In the genomic region with DNA sequence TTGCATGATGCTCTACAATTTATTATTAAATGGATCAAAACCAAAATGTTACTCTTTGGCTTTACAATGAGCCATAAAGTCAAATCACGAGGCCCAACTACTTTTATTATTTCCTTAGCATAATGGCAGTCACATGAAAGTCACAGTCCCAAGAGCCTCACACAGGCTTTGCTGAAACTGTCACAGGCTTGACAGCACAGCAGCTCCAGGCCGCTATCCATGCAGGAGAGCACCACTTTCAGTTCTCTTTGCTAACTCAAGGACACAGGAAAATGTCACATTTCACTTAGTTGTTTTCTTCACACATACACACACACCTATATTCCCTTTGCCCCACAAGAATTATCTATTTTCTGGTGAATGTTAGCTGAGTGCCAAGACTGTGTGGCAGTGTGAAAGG, we compare ENCODE assay signal across 1 cellular context.
TF ChIP-seq lines count a peak whose summit lies in the region.

No MANE protein-coding gene starts in this region.

TF ChIP-seq in GM12878, 131 proteins besides CTCF, POLR2A, EP300 and RAD21 (continues in another document):
- TF ChIP-seq, protein P1, sequence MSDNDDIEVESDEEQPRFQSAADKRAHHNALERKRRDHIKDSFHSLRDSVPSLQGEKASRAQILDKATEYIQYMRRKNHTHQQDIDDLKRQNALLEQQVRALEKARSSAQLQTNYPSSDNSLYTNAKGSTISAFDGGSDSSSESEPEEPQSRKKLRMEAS (IDR thresholded peaks at IDR 0.05; ENCODE audit: low read depth, low read length): no peak
- TF ChIP-seq SIX5 (IDR thresholded peaks at IDR 0.05; ENCODE audit: low read depth, low read length, severe bottlenecking) (no peak), TCF7 (IDR thresholded peaks at IDR 0.05; ENCODE audit: borderline replicate concordance) (no peak), IRF4 (IDR thresholded peaks at IDR 0.05; ENCODE audit: low read depth, low read length) (0 out of 2 replicates have a peak, but pooled peaks have one; percentile 36), TAF1 (IDR thresholded peaks at IDR 0.05; ENCODE audit: borderline replicate concordance, low read depth, low read length) (no peak), TCF12 (IDR thresholded peaks at IDR 0.05; ENCODE audit: low read depth, low read length) (no peak), CHD1 (IDR thresholded peaks at IDR 0.05; ENCODE audit: low read depth, low read length) (no peak), NFIC (IDR thresholded peaks at IDR 0.05; ENCODE audit: low read depth, low read length) (no peak), CHD2 (IDR thresholded peaks at IDR 0.05; ENCODE audit: borderline replicate concordance, low read depth, low read length) (no peak), ZNF622 (IDR thresholded peaks at IDR 0.05) (no peak), CBX3 (IDR thresholded peaks at IDR 0.05; ENCODE audit: borderline replicate concordance, low read depth) (no peak), YY1 (IDR thresholded peaks at IDR 0.05; ENCODE audit: low read depth, low read length) (no peak), MEF2B (IDR thresholded peaks at IDR 0.05; ENCODE audit: partially characterized antibody, poor library complexity, severe bottlenecking) (peak; percentile 10), KAT2A (conservative IDR thresholded peaks at IDR 0.05; ENCODE audit: control insufficient read depth, low read depth, low read length) (no peak), NFYA (IDR thresholded peaks at IDR 0.05; ENCODE audit: borderline replicate concordance, low read depth, low read length) (no peak), SUZ12 (IDR thresholded peaks at IDR 0.05; ENCODE audit: unreplicated experiment) (no peak), RBBP5 (conservative IDR thresholded peaks at IDR 0.05) (no peak), RUNX3 (IDR thresholded peaks at IDR 0.05; ENCODE audit: low read length) (no peak), ZNF24 (IDR thresholded peaks at IDR 0.05) (no peak), CBX5 (IDR thresholded peaks at IDR 0.05; ENCODE audit: low read depth) (no peak), MXI1 (IDR thresholded peaks at IDR 0.05; ENCODE audit: low read depth, low read length) (no peak), SMARCA5 (IDR thresholded peaks at IDR 0.05) (no peak), PAX8 (IDR thresholded peaks at IDR 0.05) (no peak), ATF7 (IDR thresholded peaks at IDR 0.05; ENCODE audit: low read depth) (no peak), YBX1 (IDR thresholded peaks at IDR 0.05) (no peak), STAT1 (conservative IDR thresholded peaks at IDR 0.05) (no peak), POLR2AphosphoS5 (IDR thresholded peaks at IDR 0.05; ENCODE audit: low read length) (no peak), ZBED1 (IDR thresholded peaks at IDR 0.05; ENCODE audit: borderline replicate concordance) (no peak), BRCA1 (IDR thresholded peaks at IDR 0.05; ENCODE audit: low read depth, low read length) (no peak), JUND (IDR thresholded peaks at IDR 0.05; ENCODE audit: low read depth, low read length) (no peak), ZNF274 (IDR thresholded peaks at IDR 0.05; ENCODE audit: insufficient read depth, insufficient read length) (no peak), EGR1 (IDR thresholded peaks at IDR 0.05; ENCODE audit: borderline replicate concordance in 1 of 2, low read depth in 2 of 2, low read length in 2 of 2) (no peak), ZNF384 (IDR thresholded peaks at IDR 0.05; ENCODE audit: borderline replicate concordance, low read depth, low read length) (0 out of 2 replicates have a peak, but pooled peaks have one; percentile 7), KLF5 (IDR thresholded peaks at IDR 0.05; ENCODE audit: partially characterized antibody) (no peak), SREBF2 (IDR thresholded peaks at IDR 0.05; ENCODE audit: low read length) (no peak)
- TF ChIP-seq, protein P2, sequence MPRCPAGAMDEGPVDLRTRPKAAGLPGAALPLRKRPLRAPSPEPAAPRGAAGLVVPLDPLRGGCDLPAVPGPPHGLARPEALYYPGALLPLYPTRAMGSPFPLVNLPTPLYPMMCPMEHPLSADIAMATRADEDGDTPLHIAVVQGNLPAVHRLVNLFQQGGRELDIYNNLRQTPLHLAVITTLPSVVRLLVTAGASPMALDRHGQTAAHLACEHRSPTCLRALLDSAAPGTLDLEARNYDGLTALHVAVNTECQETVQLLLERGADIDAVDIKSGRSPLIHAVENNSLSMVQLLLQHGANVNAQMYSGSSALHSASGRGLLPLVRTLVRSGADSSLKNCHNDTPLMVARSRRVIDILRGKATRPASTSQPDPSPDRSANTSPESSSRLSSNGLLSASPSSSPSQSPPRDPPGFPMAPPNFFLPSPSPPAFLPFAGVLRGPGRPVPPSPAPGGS (IDR thresholded peaks at IDR 0.05; ENCODE audit: borderline replicate concordance, insufficient read depth, low read depth, low read length, poor library complexity, severe bottlenecking): no peak
- TF ChIP-seq, protein P3, sequence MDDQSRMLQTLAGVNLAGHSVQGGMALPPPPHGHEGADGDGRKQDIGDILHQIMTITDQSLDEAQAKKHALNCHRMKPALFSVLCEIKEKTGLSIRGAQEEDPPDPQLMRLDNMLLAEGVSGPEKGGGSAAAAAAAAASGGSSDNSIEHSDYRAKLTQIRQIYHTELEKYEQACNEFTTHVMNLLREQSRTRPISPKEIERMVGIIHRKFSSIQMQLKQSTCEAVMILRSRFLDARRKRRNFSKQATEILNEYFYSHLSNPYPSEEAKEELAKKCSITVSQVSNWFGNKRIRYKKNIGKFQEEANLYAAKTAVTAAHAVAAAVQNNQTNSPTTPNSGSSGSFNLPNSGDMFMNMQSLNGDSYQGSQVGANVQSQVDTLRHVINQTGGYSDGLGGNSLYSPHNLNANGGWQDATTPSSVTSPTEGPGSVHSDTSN (IDR thresholded peaks at IDR 0.05; ENCODE audit: insufficient replicate concordance, low read depth, low read length): no peak
- TF ChIP-seq, protein P4, sequence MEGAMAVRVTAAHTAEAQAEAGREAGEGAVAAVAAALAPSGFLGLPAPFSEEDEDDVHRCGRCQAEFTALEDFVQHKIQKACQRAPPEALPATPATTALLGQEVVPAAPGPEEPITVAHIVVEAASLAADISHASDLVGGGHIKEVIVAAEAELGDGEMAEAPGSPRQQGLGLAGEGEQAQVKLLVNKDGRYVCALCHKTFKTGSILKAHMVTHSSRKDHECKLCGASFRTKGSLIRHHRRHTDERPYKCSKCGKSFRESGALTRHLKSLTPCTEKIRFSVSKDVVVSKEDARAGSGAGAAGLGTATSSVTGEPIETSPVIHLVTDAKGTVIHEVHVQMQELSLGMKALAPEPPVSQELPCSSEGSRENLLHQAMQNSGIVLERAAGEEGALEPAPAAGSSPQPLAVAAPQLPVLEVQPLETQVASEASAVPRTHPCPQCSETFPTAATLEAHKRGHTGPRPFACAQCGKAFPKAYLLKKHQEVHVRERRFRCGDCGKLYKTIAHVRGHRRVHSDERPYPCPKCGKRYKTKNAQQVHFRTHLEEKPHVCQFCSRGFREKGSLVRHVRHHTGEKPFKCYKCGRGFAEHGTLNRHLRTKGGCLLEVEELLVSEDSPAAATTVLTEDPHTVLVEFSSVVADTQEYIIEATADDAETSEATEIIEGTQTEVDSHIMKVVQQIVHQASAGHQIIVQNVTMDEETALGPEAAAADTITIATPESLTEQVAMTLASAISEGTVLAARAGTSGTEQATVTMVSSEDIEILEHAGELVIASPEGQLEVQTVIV (IDR thresholded peaks at IDR 0.05; ENCODE audit: borderline replicate concordance, partially characterized antibody): no peak
- TF ChIP-seq, protein P5, sequence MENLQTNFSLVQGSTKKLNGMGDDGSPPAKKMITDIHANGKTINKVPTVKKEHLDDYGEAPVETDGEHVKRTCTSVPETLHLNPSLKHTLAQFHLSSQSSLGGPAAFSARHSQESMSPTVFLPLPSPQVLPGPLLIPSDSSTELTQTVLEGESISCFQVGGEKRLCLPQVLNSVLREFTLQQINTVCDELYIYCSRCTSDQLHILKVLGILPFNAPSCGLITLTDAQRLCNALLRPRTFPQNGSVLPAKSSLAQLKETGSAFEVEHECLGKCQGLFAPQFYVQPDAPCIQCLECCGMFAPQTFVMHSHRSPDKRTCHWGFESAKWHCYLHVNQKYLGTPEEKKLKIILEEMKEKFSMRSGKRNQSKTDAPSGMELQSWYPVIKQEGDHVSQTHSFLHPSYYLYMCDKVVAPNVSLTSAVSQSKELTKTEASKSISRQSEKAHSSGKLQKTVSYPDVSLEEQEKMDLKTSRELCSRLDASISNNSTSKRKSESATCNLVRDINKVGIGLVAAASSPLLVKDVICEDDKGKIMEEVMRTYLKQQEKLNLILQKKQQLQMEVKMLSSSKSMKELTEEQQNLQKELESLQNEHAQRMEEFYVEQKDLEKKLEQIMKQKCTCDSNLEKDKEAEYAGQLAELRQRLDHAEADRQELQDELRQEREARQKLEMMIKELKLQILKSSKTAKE (IDR thresholded peaks at IDR 0.05; ENCODE audit: low read depth, poor library complexity, severe bottlenecking): no peak
- TF ChIP-seq, protein P6, sequence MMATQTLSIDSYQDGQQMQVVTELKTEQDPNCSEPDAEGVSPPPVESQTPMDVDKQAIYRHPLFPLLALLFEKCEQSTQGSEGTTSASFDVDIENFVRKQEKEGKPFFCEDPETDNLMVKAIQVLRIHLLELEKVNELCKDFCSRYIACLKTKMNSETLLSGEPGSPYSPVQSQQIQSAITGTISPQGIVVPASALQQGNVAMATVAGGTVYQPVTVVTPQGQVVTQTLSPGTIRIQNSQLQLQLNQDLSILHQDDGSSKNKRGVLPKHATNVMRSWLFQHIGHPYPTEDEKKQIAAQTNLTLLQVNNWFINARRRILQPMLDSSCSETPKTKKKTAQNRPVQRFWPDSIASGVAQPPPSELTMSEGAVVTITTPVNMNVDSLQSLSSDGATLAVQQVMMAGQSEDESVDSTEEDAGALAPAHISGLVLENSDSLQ (IDR thresholded peaks at IDR 0.05): no peak
- TF ChIP-seq, protein P7, sequence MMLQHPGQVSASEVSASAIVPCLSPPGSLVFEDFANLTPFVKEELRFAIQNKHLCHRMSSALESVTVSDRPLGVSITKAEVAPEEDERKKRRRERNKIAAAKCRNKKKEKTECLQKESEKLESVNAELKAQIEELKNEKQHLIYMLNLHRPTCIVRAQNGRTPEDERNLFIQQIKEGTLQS (IDR thresholded peaks at IDR 0.05; ENCODE audit: borderline replicate concordance, extremely low read depth, low read depth, low read length): no peak
- TF ChIP-seq, protein P8, sequence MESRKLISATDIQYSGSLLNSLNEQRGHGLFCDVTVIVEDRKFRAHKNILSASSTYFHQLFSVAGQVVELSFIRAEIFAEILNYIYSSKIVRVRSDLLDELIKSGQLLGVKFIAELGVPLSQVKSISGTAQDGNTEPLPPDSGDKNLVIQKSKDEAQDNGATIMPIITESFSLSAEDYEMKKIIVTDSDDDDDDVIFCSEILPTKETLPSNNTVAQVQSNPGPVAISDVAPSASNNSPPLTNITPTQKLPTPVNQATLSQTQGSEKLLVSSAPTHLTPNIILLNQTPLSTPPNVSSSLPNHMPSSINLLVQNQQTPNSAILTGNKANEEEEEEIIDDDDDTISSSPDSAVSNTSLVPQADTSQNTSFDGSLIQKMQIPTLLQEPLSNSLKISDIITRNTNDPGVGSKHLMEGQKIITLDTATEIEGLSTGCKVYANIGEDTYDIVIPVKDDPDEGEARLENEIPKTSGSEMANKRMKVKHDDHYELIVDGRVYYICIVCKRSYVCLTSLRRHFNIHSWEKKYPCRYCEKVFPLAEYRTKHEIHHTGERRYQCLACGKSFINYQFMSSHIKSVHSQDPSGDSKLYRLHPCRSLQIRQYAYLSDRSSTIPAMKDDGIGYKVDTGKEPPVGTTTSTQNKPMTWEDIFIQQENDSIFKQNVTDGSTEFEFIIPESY (IDR thresholded peaks at IDR 0.05): no peak
- TF ChIP-seq, protein P9, sequence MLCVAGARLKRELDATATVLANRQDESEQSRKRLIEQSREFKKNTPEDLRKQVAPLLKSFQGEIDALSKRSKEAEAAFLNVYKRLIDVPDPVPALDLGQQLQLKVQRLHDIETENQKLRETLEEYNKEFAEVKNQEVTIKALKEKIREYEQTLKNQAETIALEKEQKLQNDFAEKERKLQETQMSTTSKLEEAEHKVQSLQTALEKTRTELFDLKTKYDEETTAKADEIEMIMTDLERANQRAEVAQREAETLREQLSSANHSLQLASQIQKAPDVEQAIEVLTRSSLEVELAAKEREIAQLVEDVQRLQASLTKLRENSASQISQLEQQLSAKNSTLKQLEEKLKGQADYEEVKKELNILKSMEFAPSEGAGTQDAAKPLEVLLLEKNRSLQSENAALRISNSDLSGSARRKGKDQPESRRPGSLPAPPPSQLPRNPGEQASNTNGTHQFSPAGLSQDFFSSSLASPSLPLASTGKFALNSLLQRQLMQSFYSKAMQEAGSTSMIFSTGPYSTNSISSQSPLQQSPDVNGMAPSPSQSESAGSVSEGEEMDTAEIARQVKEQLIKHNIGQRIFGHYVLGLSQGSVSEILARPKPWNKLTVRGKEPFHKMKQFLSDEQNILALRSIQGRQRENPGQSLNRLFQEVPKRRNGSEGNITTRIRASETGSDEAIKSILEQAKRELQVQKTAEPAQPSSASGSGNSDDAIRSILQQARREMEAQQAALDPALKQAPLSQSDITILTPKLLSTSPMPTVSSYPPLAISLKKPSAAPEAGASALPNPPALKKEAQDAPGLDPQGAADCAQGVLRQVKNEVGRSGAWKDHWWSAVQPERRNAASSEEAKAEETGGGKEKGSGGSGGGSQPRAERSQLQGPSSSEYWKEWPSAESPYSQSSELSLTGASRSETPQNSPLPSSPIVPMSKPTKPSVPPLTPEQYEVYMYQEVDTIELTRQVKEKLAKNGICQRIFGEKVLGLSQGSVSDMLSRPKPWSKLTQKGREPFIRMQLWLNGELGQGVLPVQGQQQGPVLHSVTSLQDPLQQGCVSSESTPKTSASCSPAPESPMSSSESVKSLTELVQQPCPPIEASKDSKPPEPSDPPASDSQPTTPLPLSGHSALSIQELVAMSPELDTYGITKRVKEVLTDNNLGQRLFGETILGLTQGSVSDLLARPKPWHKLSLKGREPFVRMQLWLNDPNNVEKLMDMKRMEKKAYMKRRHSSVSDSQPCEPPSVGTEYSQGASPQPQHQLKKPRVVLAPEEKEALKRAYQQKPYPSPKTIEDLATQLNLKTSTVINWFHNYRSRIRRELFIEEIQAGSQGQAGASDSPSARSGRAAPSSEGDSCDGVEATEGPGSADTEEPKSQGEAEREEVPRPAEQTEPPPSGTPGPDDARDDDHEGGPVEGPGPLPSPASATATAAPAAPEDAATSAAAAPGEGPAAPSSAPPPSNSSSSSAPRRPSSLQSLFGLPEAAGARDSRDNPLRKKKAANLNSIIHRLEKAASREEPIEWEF (IDR thresholded peaks at IDR 0.05; ENCODE audit: insufficient replicate concordance, low read depth, low read length): no peak
